In the genomic region with DNA sequence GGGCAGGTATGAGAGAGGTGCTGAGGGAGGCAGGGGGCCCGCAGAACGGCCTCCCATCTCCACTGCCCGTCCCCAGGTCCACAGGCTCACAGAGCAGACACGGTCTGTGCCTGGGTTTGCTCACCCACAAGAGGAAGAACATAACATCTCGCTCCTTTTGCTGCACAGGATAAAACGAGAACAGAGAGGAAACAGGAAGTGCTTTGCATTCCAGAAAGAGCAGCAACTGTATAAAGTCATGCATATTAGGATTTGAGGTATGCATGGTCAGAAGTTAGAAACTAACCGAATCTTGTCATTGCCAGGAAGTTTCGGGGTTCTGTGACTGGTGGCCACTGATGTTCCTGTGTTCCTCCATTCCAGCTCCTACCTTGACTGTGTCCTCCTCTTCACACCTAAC, we compare ENCODE assay signal across 11 cellular contexts. TPM values are rescaled to one million over a fixed set of nuclear protein-coding genes. Genes with fewer than 3 reads are reported as not detected.
A peak's percentile ranks its signal among the peaks of the same experiment; 100 is the strongest.
DNase-seq lines count a peak whose midpoint lies in the region; ATAC-seq and TF ChIP-seq lines count a peak whose summit lies in the region.
"Had no signal": no experiment of that assay in that cellular context is flagged by ENCODE, and none has a peak within 500 bp of the region (broad histone marks: within the 10 kb centered on the region; RNA-seq: fewer than 3 reads in every experiment).

No MANE protein-coding gene starts in this region.

- H4K5ac ChIP-seq in mesendoderm (ENCODE audit: low read length): no peak overlapping the region

- no CpG with 5 or more reads among the region's 8 CpGs for WGBS in mesendoderm (ENCODE audit: extremely low coverage, insufficient coverage, low lambda C conversion rate)

- no peak overlapping the region for H3K4me3 ChIP-seq in AG10803 (ENCODE audit: low read length)
- no peak overlapping the region for H3K4me3 ChIP-seq in Loucy (ENCODE audit: low read length, poor library complexity, severe bottlenecking)
- H3K4me3 ChIP-seq in choroid plexus epithelial cell (ENCODE audit: low read depth, low read length): no peak overlapping the region
- H3K4me3 ChIP-seq in mesendoderm (ENCODE audit: low read length): no peak overlapping the region
- H3K4me3 ChIP-seq: lung had no signal

- H3K4me2 ChIP-seq in Loucy (ENCODE audit: low read depth, low read length, poor library complexity, severe bottlenecking): no peak overlapping the region
- no peak overlapping the region for H3K4me2 ChIP-seq in mesendoderm (ENCODE audit: low read length)

- H3K9ac ChIP-seq in Loucy (ENCODE audit: low read depth, low read length, poor library complexity, severe bottlenecking) (no peak overlapping the region), mesendoderm (ENCODE audit: low read length) (no peak overlapping the region)

- H3K4me1 ChIP-seq in Loucy (ENCODE audit: insufficient read depth, low read length, poor library complexity, severe bottlenecking): peaks cover 10% of the 10 kb centered on the region
- H3K4me1 ChIP-seq in mesendoderm (ENCODE audit: control insufficient read depth, low read depth, low read length): peaks cover 5% of the 10 kb centered on the region

- no peak overlapping the region for H2BK5ac ChIP-seq in mesendoderm (ENCODE audit: low read length)

- peak overlapping the region; percentile 86 for H2AFZ ChIP-seq in Loucy (ENCODE audit: low read length)

- H3F3A ChIP-seq in Loucy (ENCODE audit: low read depth): no peaks in the 10 kb centered on the region

- peak overlapping the region; percentile 5 for H3K56ac ChIP-seq in mesendoderm (ENCODE audit: low read length)

- H2BK15ac ChIP-seq in mesendoderm (replicated peaks; ENCODE audit: low read depth): no peak overlapping the region

- no peak overlapping the region for H3K27ac ChIP-seq in mesendoderm (ENCODE audit: low read depth, low read length)

- no peak for ATAC-seq in GM21390 (IDR thresholded peaks at IDR 0.05; ENCODE audit: unreplicated experiment)
- no peak for ATAC-seq in GM18505 (IDR thresholded peaks at IDR 0.05; ENCODE audit: unreplicated experiment)

- no peaks in the 10 kb centered on the region for H3K79me1 ChIP-seq in mesendoderm (ENCODE audit: low read length)

- no peak overlapping the region for H3K18ac ChIP-seq in mesendoderm (ENCODE audit: low read length)

- no peak overlapping the region for H2AK5ac ChIP-seq in mesendoderm (ENCODE audit: low read length)

- no peaks in the 10 kb centered on the region for H4K20me1 ChIP-seq in Loucy (ENCODE audit: insufficient read depth, low read length, poor library complexity, severe bottlenecking)

- H3K27me3 ChIP-seq in Loucy (ENCODE audit: insufficient read depth, low read length, poor library complexity, severe bottlenecking): peaks cover 4% of the 10 kb centered on the region
- H3K27me3 ChIP-seq in mesendoderm (ENCODE audit: insufficient read depth, low read length, poor library complexity): no peaks in the 10 kb centered on the region

- no peak overlapping the region for H4K8ac ChIP-seq in mesendoderm (ENCODE audit: low read depth, low read length)

- H3K9me2 ChIP-seq in Loucy (replicated peaks; ENCODE audit: low read depth, low read length): no peaks in the 10 kb centered on the region

- H3K36me3 ChIP-seq in Loucy (ENCODE audit: insufficient read depth, low read length) (no peaks in the 10 kb centered on the region), mesendoderm (ENCODE audit: control insufficient read depth, insufficient read depth, low read length) (no peaks in the 10 kb centered on the region)

- H2BK120ac ChIP-seq in mesendoderm (ENCODE audit: low read depth, low read length): no peak overlapping the region

- H3K4ac ChIP-seq in mesendoderm (ENCODE audit: low read depth, low read length): no peak overlapping the region

- H3K9me3 ChIP-seq in Loucy (ENCODE audit: insufficient read depth, low read depth, low read length): no peaks in the 10 kb centered on the region

- TF ChIP-seq CTCF in AG10803 (conservative IDR thresholded peaks at IDR 0.05; ENCODE audit: low read length): no peak
- no peak for TF ChIP-seq CTCF in Loucy (conservative IDR thresholded peaks at IDR 0.05; ENCODE audit: low read length)
- no peak for TF ChIP-seq CTCF in choroid plexus epithelial cell (conservative IDR thresholded peaks at IDR 0.05; ENCODE audit: low read depth, low read length)

- H3K23ac ChIP-seq in mesendoderm (ENCODE audit: low read length): no peak overlapping the region

- TF ChIP-seq POLR2A in GM18505 (IDR thresholded peaks at IDR 0.05; ENCODE audit: borderline replicate concordance, extremely low read depth, insufficient read depth, insufficient read length): no peak

- H3K79me2 ChIP-seq in Loucy (ENCODE audit: insufficient read depth, low read length) (no peaks in the 10 kb centered on the region), mesendoderm (ENCODE audit: control insufficient read depth, insufficient read depth, low read length) (no peaks in the 10 kb centered on the region)

- DNase-seq in AG10803 (ENCODE audit: low read depth): peak; percentile 90
- peak; percentile 78 for DNase-seq in choroid plexus epithelial cell (ENCODE audit: low read depth)
- DNase-seq in mesendoderm: peak; percentile 61
- DNase-seq in COR-L47 (lab: John Stamatoyannopoulos, UW): no peak
- DNase-seq in COLO668 (lab: John Stamatoyannopoulos, UW; ENCODE audit: unreplicated experiment): no peak
- DNase-seq: central memory CD4-positive, alpha-beta T cell; NCI-H226 had no signal

RNA-seq across cellular contexts. Expression of a gene that starts 25.0 kb away (rescaled TPM):
- polyA plus RNA-seq in mesendoderm (2013, experiment 1 of 2): 0.53 TPM
- polyA plus RNA-seq in mesendoderm (2013, experiment 2 of 2): 0.39 TPM

Comparison
In these comparisons a context has a peak if more than half of its experiments do, and no peak if none do; other contexts are left out.
1. DNase-seq: peak in AG10803 (single experiment), choroid plexus epithelial cell (single experiment) and mesendoderm (single experiment); none in COR-L47 (single experiment) and COLO668 (single experiment).